ENCODE assay signal across 20 cellular contexts in genomic region chr10:11411926-11412545, GRCh38.
DNase-seq lines count a peak whose midpoint lies in the region; ATAC-seq and TF ChIP-seq lines count a peak whose summit lies in the region.
"Had no signal": no experiment of that assay in that cellular context is flagged by ENCODE, and none has a peak within 500 bp of the region (broad histone marks: within the 10 kb centered on the region; RNA-seq: fewer than 3 reads in every experiment).

No MANE protein-coding gene starts in this region.

- H3K4me3 Mint-ChIP-seq in activated naive CD8-positive, alpha-beta T cell treated with anti-CD3 and anti-CD28 coated beads, Interleukin-2, amount 10 ng/mL, durations not matched to agents 7 days and 5 days, result no peak overlapping the region
- no peak overlapping the region for H3K4me3 Mint-ChIP-seq in activated naive CD8-positive, alpha-beta T cell treated with anti-CD3 and anti-CD28 coated beads, Interleukin-2, amount 50 U/mL, for 24 hours
- H3K4me3 Mint-ChIP-seq: B cell; brain; naive thymus-derived CD8-positive, alpha-beta T cell; T-helper 2 cell treated with Interferon-gamma antibody and Interleukin-4, amounts not matched to agents 5 μg/mL and 100 μg/mL, for 36 hours had no signal

- H3K27me3 Mint-ChIP-seq in activated naive CD8-positive, alpha-beta T cell treated with anti-CD3 and anti-CD28 coated beads, Interleukin-2, amount 10 ng/mL, durations not matched to agents 7 days and 5 days, result peaks cover 7% of the 10 kb centered on the region
- no peaks in the 10 kb centered on the region for H3K27me3 Mint-ChIP-seq in activated naive CD8-positive, alpha-beta T cell treated with anti-CD3 and anti-CD28 coated beads, Interleukin-2, amount 50 U/mL, for 24 hours
- H3K27me3 Mint-ChIP-seq: B cell; brain; naive thymus-derived CD8-positive, alpha-beta T cell had no signal

- no peak for DNase-seq in activated naive CD8-positive, alpha-beta T cell treated with anti-CD3 and anti-CD28 coated beads, Interleukin-2, amount 10 ng/mL, durations not matched to agents 7 days and 5 days
- DNase-seq in activated naive CD8-positive, alpha-beta T cell treated with anti-CD3 and anti-CD28 coated beads, Interleukin-2, amount 50 U/mL, for 24 hours, result no peak
- DNase-seq in MV-4-11 (lab: John Stamatoyannopoulos, UW) (peak; percentile 1), cardiac fibroblast (ENCODE audit: low read depth in 2 of 2) (peak in 1 of 2 donors; percentile 10), 8988T (no peak)
- no peak for DNase-seq in activated CD4-positive, CD25-positive, alpha-beta regulatory T cell (lab: John Stamatoyannopoulos, UW)
- DNase-seq: activated CD4-positive, alpha-beta T cell treated with anti-CD3 and anti-CD28 coated beads, Interleukin-2, amount 50 U/mL, for 48 hours; activated effector memory CD4-positive, alpha-beta T cell treated with anti-CD3 and anti-CD28 coated beads, Interleukin-2, amount 50 U/mL, for 16 hours; left lung; naive thymus-derived CD8-positive, alpha-beta T cell; NCI-H2107; Peyer's patch; right cardiac atrium; stimulated activated naive CD4-positive, alpha-beta T cell treated with Interleukin-2 at 50 U/mL for 16 hours had no signal

- H3K36me3 Mint-ChIP-seq in activated naive CD8-positive, alpha-beta T cell treated with anti-CD3 and anti-CD28 coated beads, Interleukin-2, amount 10 ng/mL, durations not matched to agents 7 days and 5 days, result peaks cover 5% of the 10 kb centered on the region
- H3K36me3 Mint-ChIP-seq in activated naive CD8-positive, alpha-beta T cell treated with anti-CD3 and anti-CD28 coated beads, Interleukin-2, amount 50 U/mL, for 24 hours (ENCODE audit: low read depth), result no peaks in the 10 kb centered on the region

- peak; percentile 39 for ATAC-seq in activated naive CD8-positive, alpha-beta T cell treated with anti-CD3 and anti-CD28 coated beads, Interleukin-2, amount 10 ng/mL, durations not matched to agents 7 days and 5 days (ENCODE audit: low read depth)
- ATAC-seq in activated naive CD8-positive, alpha-beta T cell treated with anti-CD3 and anti-CD28 coated beads, Interleukin-2, amount 50 U/mL, for 24 hours, result no peak
- ATAC-seq in GM18868 (IDR thresholded peaks at IDR 0.05; ENCODE audit: unreplicated experiment) (no peak), GM21526 (IDR thresholded peaks at IDR 0.05; ENCODE audit: low FRiP score, unreplicated experiment) (no peak)
- ATAC-seq: left lung; naive thymus-derived CD8-positive, alpha-beta T cell; right cardiac atrium had no signal

- peaks cover 12% of the 10 kb centered on the region for H3K4me1 Mint-ChIP-seq in activated naive CD8-positive, alpha-beta T cell treated with anti-CD3 and anti-CD28 coated beads, Interleukin-2, amount 10 ng/mL, durations not matched to agents 7 days and 5 days
- H3K4me1 Mint-ChIP-seq in activated naive CD8-positive, alpha-beta T cell treated with anti-CD3 and anti-CD28 coated beads, Interleukin-2, amount 50 U/mL, for 24 hours, result peaks cover 11% of the 10 kb centered on the region

- H3K27ac Mint-ChIP-seq in activated naive CD8-positive, alpha-beta T cell treated with anti-CD3 and anti-CD28 coated beads, Interleukin-2, amount 10 ng/mL, durations not matched to agents 7 days and 5 days, result no peak overlapping the region
- H3K27ac Mint-ChIP-seq in activated naive CD8-positive, alpha-beta T cell treated with anti-CD3 and anti-CD28 coated beads, Interleukin-2, amount 50 U/mL, for 24 hours, result no peak overlapping the region
- H3K27ac Mint-ChIP-seq: B cell; brain; T-helper 2 cell treated with Interferon-gamma antibody and Interleukin-4, amounts not matched to agents 5 μg/mL and 100 μg/mL, for 36 hours had no signal

- peak; percentile 18 for TF ChIP-seq CTCF in cardiac fibroblast (IDR thresholded peaks at IDR 0.05; ENCODE audit: low read depth, low read length)

- peaks cover 1% of the 10 kb centered on the region for H3K9me3 Mint-ChIP-seq in activated naive CD8-positive, alpha-beta T cell treated with anti-CD3 and anti-CD28 coated beads, Interleukin-2, amount 10 ng/mL, durations not matched to agents 7 days and 5 days
- H3K9me3 Mint-ChIP-seq in activated naive CD8-positive, alpha-beta T cell treated with anti-CD3 and anti-CD28 coated beads, Interleukin-2, amount 50 U/mL, for 24 hours, result peaks cover 8% of the 10 kb centered on the region

- no peak overlapping the region for H3K4me3 ChIP-seq in cardiac fibroblast (replicated peaks in 1 of 2; ENCODE audit: low read depth in 2 of 2, low read length in 2 of 2)
- H3K4me3 ChIP-seq: left lung, Peyer's patch, vagina had no signal

- POLR2A ChIA-PET in activated naive CD8-positive, alpha-beta T cell treated with anti-CD3 and anti-CD28 coated beads, Interleukin-2, amount 10 ng/mL, durations not matched to agents 7 days and 5 days (lab: Charles Lee), result no interaction called here
